Comparison of ENCODE assay signal across 1 cellular context in the genomic region with DNA sequence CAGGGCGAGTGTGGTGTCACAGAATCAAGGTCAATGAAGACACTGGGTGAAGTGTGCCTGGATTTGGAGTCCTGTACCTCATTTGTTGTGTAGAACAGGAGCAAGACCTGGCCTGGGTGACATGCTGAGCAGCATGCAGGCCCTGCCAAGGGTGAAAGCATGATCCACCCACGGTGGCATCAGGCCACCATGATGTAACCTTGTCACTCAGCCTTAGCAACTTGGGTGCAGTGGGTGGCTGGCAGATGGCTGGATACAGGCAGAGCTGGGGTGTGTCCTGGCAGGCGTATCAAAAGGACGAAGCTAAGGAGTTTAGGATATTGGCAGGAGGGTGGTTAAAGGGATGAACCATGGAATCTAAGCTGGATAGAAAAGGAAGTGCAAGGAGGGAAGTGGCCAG.
TF ChIP-seq lines count a peak whose summit lies in the region.

No MANE protein-coding gene starts in this region.

TF ChIP-seq in H1, 55 proteins besides CTCF, POLR2A, EP300 and RAD21 (continued from another document):
- TF ChIP-seq PHF8 (conservative IDR thresholded peaks at IDR 0.05; ENCODE audit: low read depth, low read length) (no peak), KDM4A (IDR thresholded peaks at IDR 0.05; ENCODE audit: low read depth, low read length, severe bottlenecking) (no peak), ATF3 (IDR thresholded peaks at IDR 0.05; ENCODE audit: insufficient read depth, low read depth, low read length) (no peak), RFX5 (IDR thresholded peaks at IDR 0.05; ENCODE audit: borderline replicate concordance, low read depth, low read length) (no peak), SP1 (IDR thresholded peaks at IDR 0.05; ENCODE audit: low read depth, low read length) (no peak), NRF1 (IDR thresholded peaks at IDR 0.05; ENCODE audit: low read depth, low read length) (no peak), SRF (IDR thresholded peaks at IDR 0.05; ENCODE audit: low read depth, low read length) (no peak), SUZ12 (IDR thresholded peaks at IDR 0.05; ENCODE audit: low read length) (no peak), BRCA1 (IDR thresholded peaks at IDR 0.05; ENCODE audit: low read depth, low read length) (no peak), FOSL1 (IDR thresholded peaks at IDR 0.05; ENCODE audit: insufficient read depth, low read depth, low read length) (no peak)
